Comparison of ENCODE assay signal across 8 cellular contexts in genomic region chr2:74421248-74421870, GRCh38. TPM values are rescaled to one million over a fixed set of nuclear protein-coding genes. Genes with fewer than 3 reads are reported as not detected.
DNase-seq lines count a peak whose midpoint lies in the region; ATAC-seq and TF ChIP-seq lines count a peak whose summit lies in the region.

Gene C2orf81, minus strand, starts transcription at chr2:74421619. Its CDS starts 59 bp downstream, at chr2:74421560.
Gene WDR54, plus strand, starts transcription at chr2:74421730. Its CDS starts 424 bp downstream, at chr2:74422154.

- ATAC-seq in HG02852 (IDR thresholded peaks at IDR 0.05; ENCODE audit: unreplicated experiment) (peak; percentile 93), left ventricle myocardium superior (peak; percentile 92)

- intact Hi-C loops in left ventricle myocardium superior (cut with micrococcal nuclease), result no loop called here
- intact Hi-C loops in uterus (cut with DNase I; ENCODE audit: low total_unique reads), result no loop called here

- no peaks in the 10 kb centered on the region for H3K27me3 ChIP-seq in uterus

- in situ Hi-C loops in GM13977 (cut with MboI; ENCODE audit: low pct_unique_long_range_greater_than_20kb, low sequenced_read_pairs, unreplicated experiment), result no loop called here

- peak within 1 kb of the TSS; percentile 39 to 61 for H3K4me3 ChIP-seq in uterus

- peak within 1 kb of the TSS; percentile 47 to 80 for H3K27ac ChIP-seq in uterus

- no peaks in the 10 kb centered on the region for H3K9me3 ChIP-seq in uterus

- TF ChIP-seq CTCF in GM13977 (IDR thresholded peaks at IDR 0.05; ENCODE audit: extremely low read depth, insufficient read depth, missing control alignments) (no peak), uterus (IDR thresholded peaks at IDR 0.05) (no peak)

- H3K36me3 ChIP-seq in uterus, result no peaks in the 10 kb centered on the region

- DNase-seq in GM13977 (ENCODE audit: low spot score) (peak; percentile 98), NCI-H1436 treated with DMSO at 0.1 percent for 48 hours (lab: John Stamatoyannopoulos, UW) (peak; percentile 60), T follicular helper cell (ENCODE audit: low read depth) (peak; percentile 85), amniotic epithelial cell (ENCODE audit: low read depth) (peak; percentile 64), left ventricle myocardium superior (peak; percentile 93), pulmonary artery endothelial cell (ENCODE audit: low read depth, low spot score) (peak; percentile 27), uterus (peak; percentile 85 to 88)

- H3K4me1 ChIP-seq in uterus, result no peaks in the 10 kb centered on the region

- TF ChIP-seq POLR2A in uterus (IDR thresholded peaks at IDR 0.05), result peak in 1 of 2 donors; percentile 76

RNA-seq across cellular contexts. Expression of gene C2orf81, which starts in this region (rescaled TPM):
- 0.79 TPM for total RNA-seq in left ventricle myocardium superior
- 0.13 and 0.28 TPM in 2 replicates for total RNA-seq in pulmonary artery endothelial cell
- 1 to 10 TPM in 3 of 4 donors, not detected in 1; 2.1 to 5.7 (median 2.9) TPM for total RNA-seq in uterus

RNA-seq across cellular contexts. Expression of gene WDR54, which starts in this region (rescaled TPM):
- total RNA-seq in left ventricle myocardium superior (4.4 TPM), pulmonary artery endothelial cell (40.7 and 59.7 TPM in 2 replicates), uterus (10 to 100 TPM in 3 of 4 donors, not detected in 1; 12.3 to 19.7 (median 16.3) TPM)

Comparison
In these comparisons a context has a peak if more than half of its experiments do, and no peak if none do; other contexts are left out.
1. Peak in every context shown above with its lines: DNase-seq, ATAC-seq, H3K4me3 ChIP-seq and H3K27ac ChIP-seq.
2. DNase-seq: peak in every context shown above with its lines; median percentile 98 in GM13977; 93 in left ventricle myocardium superior; 86 in uterus; 85 in T follicular helper cell; 64 in amniotic epithelial cell; 60 in NCI-H1436 treated with DMSO at 0.1 percent for 48 hours; 27 in pulmonary artery endothelial cell.